In genomic region chr18:58615150-58616132, GRCh38 we compare ENCODE assay signal across 8 cellular contexts. TPM values are rescaled to one million over a fixed set of nuclear protein-coding genes. Genes with fewer than 3 reads are reported as not detected.
DNase-seq lines count a peak whose midpoint lies in the region; ATAC-seq and TF ChIP-seq lines count a peak whose summit lies in the region.

No MANE protein-coding gene starts in this region.

- TF ChIP-seq CTCF in left lung (IDR thresholded peaks at IDR 0.05) (no peak), ovary (IDR thresholded peaks at IDR 0.05) (no peak)

- DNase-seq in activated CD4-positive, alpha-beta T cell treated with anti-CD3 and anti-CD28 coated beads for 48 hours, result peak; percentile 82
- DNase-seq in left lung (no peak), OCI-M1 (lab: John Stamatoyannopoulos, UW) (no peak), ovary (no peak), NCI-H1105 (lab: John Stamatoyannopoulos, UW) (no peak), iPS-NIHi7 (ENCODE audit: extremely low spot score) (no peak)

- H3K27ac ChIP-seq in left lung (no peak overlapping the region), ovary (no peak overlapping the region)

- H3K4me3 ChIP-seq in left lung (no peak overlapping the region), ovary (no peak overlapping the region)

- WGBS in ovary, 3 donors, result 88 to 95% (median 89%) methylated on average over 5 of the region's 5 CpGs

- ATAC-seq in GM19023 (IDR thresholded peaks at IDR 0.05; ENCODE audit: unreplicated experiment), result peak; percentile 89
- peak; percentile 86 for ATAC-seq in HG02973 (IDR thresholded peaks at IDR 0.05; ENCODE audit: unreplicated experiment)
- peak; percentile 31 for ATAC-seq in left lung

- intact Hi-C loops in left lung (cut with DNase I) (no loop called here), ovary (cut with DNase I) (no loop called here)

- TF ChIP-seq EP300 in ovary (IDR thresholded peaks at IDR 0.05), result no peak

- H3K9me3 ChIP-seq in left lung, result no peaks in the 10 kb centered on the region
- no peaks in the 10 kb centered on the region for H3K9me3 ChIP-seq in ovary

- H3K36me3 ChIP-seq in left lung, result no peaks in the 10 kb centered on the region
- H3K36me3 ChIP-seq in ovary, result no peaks in the 10 kb centered on the region

- H3K4me1 ChIP-seq in left lung (peaks cover 0 to 10% of the 10 kb centered on the region in 2 donors), ovary (ENCODE audit: insufficient read depth) (peaks cover 1% of the 10 kb centered on the region)

- no peaks in the 10 kb centered on the region for H3K27me3 ChIP-seq in left lung
- no peaks in the 10 kb centered on the region for H3K27me3 ChIP-seq in ovary

- TF ChIP-seq POLR2A in ovary (IDR thresholded peaks at IDR 0.05), result no peak

RNA-seq across cellular contexts. Expression of gene ALPK2, which starts 13.4 kb away (rescaled TPM):
- total RNA-seq in left lung, result 1 to 10 TPM in 1 of 2 donors, under 1 TPM in 1; 0.60 to 1.2 TPM
- total RNA-seq in ovary, result under 1 TPM in 5 of 7 donors, not detected in 2; 0.08 to 0.34 (median 0.25) TPM
- under 1 TPM; 0.05 to 0.53 TPM for polyA plus RNA-seq in ovary

RNA-seq across cellular contexts. Expression of gene MALT1, which starts 55.8 kb away (rescaled TPM):
- total RNA-seq in left lung (10 to 100 TPM; 17.1 to 23.0 TPM), ovary (10 to 100 TPM; 14.5 to 24.7 (median 19.0) TPM)
- polyA plus RNA-seq in ovary, result 10 to 100 TPM in 1 of 2 donors, 1 to 10 TPM in 1; 9.0 to 14.3 TPM

Comparison
In these comparisons a context has a peak if more than half of its experiments do, and no peak if none do; other contexts are left out.
1. ATAC-seq: peak in every context shown above with its lines; median percentile 89 in GM19023; 86 in HG02973; 31 in left lung.